16 cellular contexts compared by ENCODE assay signal in genomic region chr15:42384597-42384996, GRCh38. TPM values are rescaled to one million over a fixed set of nuclear protein-coding genes. Genes with fewer than 3 reads are reported as not detected.
DNase-seq lines count a peak whose midpoint lies in the region; ATAC-seq and TF ChIP-seq lines count a peak whose summit lies in the region.
"Had no signal": no experiment of that assay in that cellular context is flagged by ENCODE, and none has a peak within 500 bp of the region (broad histone marks: within the 10 kb centered on the region; RNA-seq: fewer than 3 reads in every experiment).

No MANE protein-coding gene starts in this region.

- dilution Hi-C loops in mammary epithelial cell (cut with HindIII; ENCODE audit: low sequenced_read_pairs), result no loop called here

- no peak overlapping the region for H2BK120ac ChIP-seq in mesendoderm (ENCODE audit: low read depth, low read length)

- no TSS peak for BruUV-seq in OCI-LY7 (replicated peaks; lab: Mats Ljungman, UMichigan)
- BruUV-seq in mammary epithelial cell (replicated peaks; lab: Mats Ljungman, UMichigan), result no TSS peak

- H4K20me1 ChIP-seq in OCI-LY7 (ENCODE audit: insufficient read depth, low read length) (no peaks in the 10 kb centered on the region), mammary epithelial cell (ENCODE audit: insufficient read depth, low read length) (no peaks in the 10 kb centered on the region)

- H3K9ac ChIP-seq in HUES64 (ENCODE audit: low read depth, low read length) (no peak overlapping the region; the same call in 1 of the 2 replicates), mesendoderm (ENCODE audit: low read length) (no peak overlapping the region), mammary epithelial cell (ENCODE audit: insufficient read depth, low read length) (no peak overlapping the region)

- H3K9me3 Mint-ChIP-seq in WTC11, result peaks cover under 1% of the 10 kb centered on the region; the same call in 1 of the 2 replicates
- H3K9me3 Mint-ChIP-seq: CD4-positive, CD25-positive, alpha-beta regulatory T cell had no signal

- H3K36me3 Mint-ChIP-seq in WTC11, result no peaks in the 10 kb centered on the region

- H3K23ac ChIP-seq in mesendoderm (ENCODE audit: low read length), result no peak overlapping the region

- H3K27ac Mint-ChIP-seq in WTC11, result peak overlapping the region; percentile 80
- H3K27ac Mint-ChIP-seq: CD4-positive, CD25-positive, alpha-beta regulatory T cell had no signal

- DNase-seq in D341Med (ENCODE audit: low spot score), result peak; percentile 4
- DNase-seq in WTC11 (ENCODE audit: low spot score), result peak; percentile 34
- DNase-seq in mesendoderm, result peak; percentile 87
- DNase-seq in DMS153 (lab: John Stamatoyannopoulos, UW), result no peak
- no peak for DNase-seq in OCI-LY7 (ENCODE audit: low spot score)
- DNase-seq in mammary epithelial cell, result no peak
- DNase-seq: Calu3; CD4-positive, CD25-positive, alpha-beta regulatory T cell; KBM-7; NCI-H1092; NCI-H1694 treated with DMSO at 0.1 percent for 48 hours; SHP77 treated with DMSO at 0.1 percent for 48 hours had no signal

- no peak for TF ChIP-seq CTCF in WTC11 (IDR thresholded peaks at IDR 0.05)
- TF ChIP-seq CTCF in OCI-LY7 (conservative IDR thresholded peaks at IDR 0.05; ENCODE audit: low read length), result no peak
- TF ChIP-seq CTCF in mammary epithelial cell (conservative IDR thresholded peaks at IDR 0.05 in 1 of 2, IDR thresholded peaks at IDR 0.05 in 1 of 2; ENCODE audit: extremely low read depth in 1 of 2, insufficient read depth in 1 of 2, low read depth in 1 of 2, low read length in 2 of 2), result no peak

- H3K4me1 ChIP-seq in HUES64 (ENCODE audit: insufficient read depth, low read length) (peaks cover 13% of the 10 kb centered on the region), mesendoderm (ENCODE audit: control insufficient read depth, low read depth, low read length) (peaks cover 10% of the 10 kb centered on the region), OCI-LY7 (ENCODE audit: insufficient read depth, low read length, poor library complexity, severe bottlenecking) (peaks cover 7% of the 10 kb centered on the region), mammary epithelial cell (ENCODE audit: insufficient read depth, low read length) (no peaks in the 10 kb centered on the region)
- H3K4me1 ChIP-seq: A549 had no signal

- H3K4me3 Mint-ChIP-seq in WTC11, result no peak overlapping the region
- H3K4me3 Mint-ChIP-seq: CD4-positive, CD25-positive, alpha-beta regulatory T cell had no signal

- H3K27me3 ChIP-seq in HUES64 (ENCODE audit: insufficient read depth, low read length) (no peaks in the 10 kb centered on the region; the same call in 1 of the 2 replicates), mesendoderm (ENCODE audit: insufficient read depth, low read length, poor library complexity) (no peaks in the 10 kb centered on the region), mammary epithelial cell (ENCODE audit: insufficient read depth, low read length) (no peaks in the 10 kb centered on the region)

- CTCF ChIA-PET in WTC11 (lab: Charles Lee), result interaction anchor here (0.8 to 2.3 kb wide), 60 partner anchors 8 to 412 kb away, joined by 3 to 41 read pairs (median 5); partner anchors contain the start of genes CAPN3, EHD4, GANC and PLA2G4F
- CTCF ChIA-PET in OCI-LY7 (lab: Charles Lee; ENCODE audit: unreplicated experiment), result no interaction called here
- CTCF ChIA-PET in mammary epithelial cell (lab: Charles Lee; ENCODE audit: low non-redundant PET), result no interaction called here

- ATAC-seq in WTC11 (peak; percentile 55), HG03439 (IDR thresholded peaks at IDR 0.05; ENCODE audit: unreplicated experiment) (no peak)

- H4K5ac ChIP-seq in mesendoderm (ENCODE audit: low read length), result no peak overlapping the region

- no peaks in the 10 kb centered on the region for H3K9me3 ChIP-seq in HUES64 (ENCODE audit: insufficient read depth, low read depth, low read length)
- H3K9me3 ChIP-seq in OCI-LY7 (ENCODE audit: low read length), result no peaks in the 10 kb centered on the region
- no peaks in the 10 kb centered on the region for H3K9me3 ChIP-seq in mammary epithelial cell (replicated peaks; ENCODE audit: insufficient read depth, low read length)
- H3K9me3 ChIP-seq: A549 had no signal

- H3K4me3 ChIP-seq in HUES64 (ENCODE audit: low read length), result no peak overlapping the region
- no peak overlapping the region for H3K4me3 ChIP-seq in mesendoderm (ENCODE audit: low read length)
- H3K4me3 ChIP-seq in OCI-LY7 (ENCODE audit: low read depth, low read length, poor library complexity, severe bottlenecking), result no peak overlapping the region
- H3K4me3 ChIP-seq in mammary epithelial cell (replicated peaks in 1 of 3; ENCODE audit: insufficient read depth in 1 of 3, low read depth in 2 of 3, low read length in 3 of 3), result no peak overlapping the region
- H3K4me3 ChIP-seq: A549 had no signal

- intact Hi-C loops in OCI-LY7 (cut with micrococcal nuclease; ENCODE audit: unreplicated experiment), result loop anchor here (2.0 kb wide), 2 partner anchors 248 to 318 kb away; no protein-coding TSS in a partner anchor
- intact Hi-C loops in mammary epithelial cell (cut with micrococcal nuclease), result no loop called here

- H3K79me2 ChIP-seq in mesendoderm (ENCODE audit: control insufficient read depth, insufficient read depth, low read length), result no peaks in the 10 kb centered on the region
- no peaks in the 10 kb centered on the region for H3K79me2 ChIP-seq in OCI-LY7 (ENCODE audit: insufficient read depth, low read depth, low read length)
- H3K79me2 ChIP-seq in mammary epithelial cell (ENCODE audit: insufficient read depth, low read length), result no peaks in the 10 kb centered on the region

- H2AK5ac ChIP-seq in mesendoderm (ENCODE audit: low read length), result no peak overlapping the region

- H3K27me3 Mint-ChIP-seq in WTC11 (ENCODE audit: low read depth), result peaks cover 23% of the 10 kb centered on the region
- H3K27me3 Mint-ChIP-seq: CD4-positive, CD25-positive, alpha-beta regulatory T cell had no signal

- no peak overlapping the region for H2BK5ac ChIP-seq in mesendoderm (ENCODE audit: low read length)

- H2AFZ ChIP-seq in OCI-LY7 (ENCODE audit: low read length) (no peak overlapping the region), mammary epithelial cell (ENCODE audit: low read depth, low read length) (no peak overlapping the region)

- H3K4ac ChIP-seq in mesendoderm (ENCODE audit: low read depth, low read length), result no peak overlapping the region

- H3K56ac ChIP-seq in mesendoderm (ENCODE audit: low read length), result no peak overlapping the region

- no peak overlapping the region for H2BK15ac ChIP-seq in mesendoderm (replicated peaks; ENCODE audit: low read depth)

- no peak overlapping the region for H3K4me2 ChIP-seq in mesendoderm (ENCODE audit: low read length)
- no peak overlapping the region for H3K4me2 ChIP-seq in OCI-LY7 (ENCODE audit: low read length)
- H3K4me2 ChIP-seq in mammary epithelial cell (ENCODE audit: insufficient read depth, low read depth, low read length), result no peak overlapping the region
- H3K4me2 ChIP-seq: A549 had no signal

- H3K79me1 ChIP-seq in mesendoderm (ENCODE audit: low read length), result no peaks in the 10 kb centered on the region

- H4K8ac ChIP-seq in mesendoderm (ENCODE audit: low read depth, low read length), result no peak overlapping the region

- POLR2A ChIA-PET in WTC11 (lab: Charles Lee), result interaction anchor here (0.7 to 1.2 kb wide), 3 partner anchors 111 to 246 kb away, joined by 3 to 7 read pairs (median 3); partner anchors contain the start of genes GANC, SNAP23 and TMEM87A
- POLR2A ChIA-PET in OCI-LY7 (lab: Charles Lee), result interaction anchor here (1.2 kb wide), 1 partner anchor 57 kb away, joined by 3 read pairs; no protein-coding TSS in a partner anchor

- H3K36me3 ChIP-seq in HUES64 (ENCODE audit: insufficient read depth, low read length) (no peaks in the 10 kb centered on the region), mesendoderm (ENCODE audit: control insufficient read depth, insufficient read depth, low read length) (no peaks in the 10 kb centered on the region), OCI-LY7 (ENCODE audit: insufficient read depth, low read length) (no peaks in the 10 kb centered on the region), mammary epithelial cell (ENCODE audit: insufficient read depth, low read length) (no peaks in the 10 kb centered on the region)

- peaks cover 29% of the 10 kb centered on the region for H3K4me1 Mint-ChIP-seq in WTC11
- H3K4me1 Mint-ChIP-seq: CD4-positive, CD25-positive, alpha-beta regulatory T cell had no signal

- in situ Hi-C loops in mammary epithelial cell (cut with MboI; ENCODE audit: low sequenced_read_pairs in 2 of 2), result no loop called here

- H3K27ac ChIP-seq in HUES64 (ENCODE audit: low read depth, low read length) (peak overlapping the region; percentile 43; the same call in 1 of the 2 replicates), mesendoderm (ENCODE audit: low read depth, low read length) (no peak overlapping the region), OCI-LY7 (ENCODE audit: low read depth, low read length, poor library complexity, severe bottlenecking) (no peak overlapping the region), mammary epithelial cell (ENCODE audit: insufficient read depth, low read depth, low read length) (no peak overlapping the region)
- H3K27ac ChIP-seq: A549 had no signal

- 27% methylated on average over 4 of the region's 4 CpGs for WGBS in HUES64
- WGBS in mesendoderm (ENCODE audit: extremely low coverage, insufficient coverage, low lambda C conversion rate), result no CpG with 5 or more reads among the region's 4 CpGs
- 39% methylated on average over 4 of the region's 4 CpGs for WGBS in mammary epithelial cell (ENCODE audit: low coverage, missing lambda C conversion rate)

- H3K9me2 ChIP-seq in OCI-LY7 (ENCODE audit: insufficient read depth, low read length), result no peaks in the 10 kb centered on the region

- H3K18ac ChIP-seq in mesendoderm (ENCODE audit: low read length), result no peak overlapping the region

TF ChIP-seq in WTC11, 78 proteins besides CTCF, POLR2A, EP300 and RAD21 (continues in another document):
- no peak for TF ChIP-seq TEAD4 (CRISPR knock-in tag; IDR thresholded peaks at IDR 0.05)
- TF ChIP-seq ESRRA (CRISPR knock-in tag; IDR thresholded peaks at IDR 0.05; ENCODE audit: borderline replicate concordance), result no peak

RNA-seq across cellular contexts. Expression of gene CAPN3, which starts 25.3 kb away (rescaled TPM):
- 0.55 TPM for polyA plus RNA-seq in HUES64 (2013, experiment 1 of 2)
- polyA plus RNA-seq in HUES64 (2013, experiment 2 of 2), result 0.76 TPM
- total RNA-seq in WTC11 (2021), result 0.70 to 1.4 TPM (median 1.3 TPM) in 3 replicates
- polyA plus RNA-seq in mesendoderm (2013, experiment 1 of 2), result 0.29 TPM
- 0.36 TPM for polyA plus RNA-seq in mesendoderm (2013, experiment 2 of 2)
- total RNA-seq in OCI-LY7 (2014; rRNA removed; shearing (Covaris generic)), result 0.98 and 1.6 TPM in 2 replicates
- total RNA-seq in OCI-LY7 (2022), result 1.5 and 2.6 TPM in 2 replicates
- 10 to 100 TPM in 1 of 2 donors, 1 to 10 TPM in 1; 2.8 to 12.7 TPM for total RNA-seq in mammary epithelial cell
- polyA plus RNA-seq in mammary epithelial cell, result 3.6 TPM
- polyA minus RNA-seq in mammary epithelial cell, result 1.1 TPM
- total RNA-seq: HT-29 had no signal

Comparison
In these comparisons a context has a peak if more than half of its experiments do, and no peak if none do; other contexts are left out.
1. DNase-seq: peak in D341Med (single experiment), WTC11 (single experiment) and mesendoderm (single experiment); none in DMS153 (single experiment), OCI-LY7 (single experiment) and mammary epithelial cell (single experiment).